21 cellular contexts compared by ENCODE assay signal in the genomic region with DNA sequence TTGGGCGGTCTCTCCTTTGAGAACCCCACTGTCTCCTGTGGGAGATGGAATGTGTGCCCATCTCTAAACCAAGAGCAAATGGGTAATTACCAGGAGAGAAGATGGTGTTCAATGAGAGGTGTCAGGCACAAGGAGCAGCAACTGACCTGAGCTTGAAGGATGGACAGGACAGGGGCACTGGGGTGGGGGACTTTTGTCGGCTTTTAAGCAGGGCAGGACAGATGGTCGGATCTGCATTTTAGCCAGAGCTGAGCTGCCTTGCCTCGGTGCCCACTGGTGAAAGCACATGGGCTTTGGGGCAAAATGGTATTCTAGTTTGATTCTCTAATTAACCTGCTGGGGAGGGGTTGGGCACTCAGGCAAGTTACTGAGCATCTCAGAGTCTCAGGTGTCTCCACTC.
A peak's percentile ranks its signal among the peaks of the same experiment; 100 is the strongest.
DNase-seq lines count a peak whose midpoint lies in the region; ATAC-seq and TF ChIP-seq lines count a peak whose summit lies in the region.
"Had no signal": no experiment of that assay in that cellular context is flagged by ENCODE, and none has a peak within 500 bp of the region (broad histone marks: within the 10 kb centered on the region; RNA-seq: fewer than 3 reads in every experiment).

No MANE protein-coding gene starts in this region.

- H3K4me3 Mint-ChIP-seq in chondrocyte (ENCODE audit: unreplicated experiment) (no peak overlapping the region), nephron progenitor cell (peak overlapping the region; percentile 71)

- H3K27ac ChIP-seq in right atrium auricular region, result no peak overlapping the region
- H3K27ac ChIP-seq: SJSA1 had no signal

- H3K9me3 Mint-ChIP-seq in chondrocyte (ENCODE audit: low read depth), result no peaks in the 10 kb centered on the region
- no peaks in the 10 kb centered on the region for H3K9me3 Mint-ChIP-seq in nephron progenitor cell
- H3K9me3 Mint-ChIP-seq: H9 had no signal

- no peaks in the 10 kb centered on the region for H3K36me3 Mint-ChIP-seq in chondrocyte (ENCODE audit: low read depth)
- H3K36me3 Mint-ChIP-seq in nephron progenitor cell (ENCODE audit: low read depth), result no peaks in the 10 kb centered on the region
- H3K36me3 Mint-ChIP-seq: CD4-positive, CD25-positive, alpha-beta regulatory T cell had no signal

- H3K27me3 Mint-ChIP-seq in chondrocyte (ENCODE audit: low read depth) (peaks cover 49% of the 10 kb centered on the region), nephron progenitor cell (ENCODE audit: low read depth, poor library complexity) (peaks cover 91% of the 10 kb centered on the region)

- peak; percentile 53 for DNase-seq in cardiac septum (ENCODE audit: low spot score)
- DNase-seq in right atrium auricular region (ENCODE audit: low spot score), result no peak
- DNase-seq in chondrocyte (ENCODE audit: low spot score), result peak; percentile 42
- no peak for DNase-seq in nephron progenitor cell
- DNase-seq in dedifferentiated amniotic fluid mesenchymal stem cell (ENCODE audit: extremely low spot score), result no peak
- DNase-seq in T1000 (lab: John Stamatoyannopoulos, UW), result no peak
- DNase-seq: CD4-positive, CD25-positive, alpha-beta regulatory T cell; DMS53; H9; Kasumi-1; MV-4-11; NCI-H1105; NCI-H1436 treated with DMSO at 0.1 percent for 48 hours; NCI-H187 treated with DMSO at 0.1 percent for 48 hours; NCI-H524; NCI-H774; PC-3; Right ventricle myocardium superior had no signal

- no peak for ATAC-seq in HG03378 (IDR thresholded peaks at IDR 0.05; ENCODE audit: unreplicated experiment)

- no peaks in the 10 kb centered on the region for H3K36me3 ChIP-seq in right atrium auricular region
- H3K36me3 ChIP-seq: SJSA1 had no signal

- no peak for TF ChIP-seq CTCF in right atrium auricular region (IDR thresholded peaks at IDR 0.05)
- no peak for TF ChIP-seq CTCF in chondrocyte (IDR thresholded peaks at IDR 0.05)
- no peak for TF ChIP-seq CTCF in nephron progenitor cell (IDR thresholded peaks at IDR 0.05)

- H3K4me1 Mint-ChIP-seq in chondrocyte (ENCODE audit: low read depth) (peaks cover 17% of the 10 kb centered on the region), nephron progenitor cell (peaks cover 37% of the 10 kb centered on the region)

- no peak overlapping the region for H3K4me3 ChIP-seq in right atrium auricular region
- H3K4me3 ChIP-seq: K562, SJSA1 had no signal

- no peaks in the 10 kb centered on the region for H3K9me3 ChIP-seq in right atrium auricular region

- no peaks in the 10 kb centered on the region for H3K27me3 ChIP-seq in right atrium auricular region

- intact Hi-C loops in cardiac septum (cut with DNase I), result no loop called here

- peaks cover 0 to 14% of the 10 kb centered on the region in 2 donors for H3K4me1 ChIP-seq in right atrium auricular region

- H3K27ac Mint-ChIP-seq in chondrocyte (ENCODE audit: unreplicated experiment) (no peak overlapping the region), nephron progenitor cell (no peak overlapping the region)
- H3K27ac Mint-ChIP-seq: CD4-positive, CD25-positive, alpha-beta regulatory T cell had no signal

Comparison
In these comparisons a context has a peak if more than half of its experiments do, and no peak if none do; other contexts are left out.
1. DNase-seq: peak in cardiac septum (single experiment) and chondrocyte (single experiment); none in right atrium auricular region (single experiment), nephron progenitor cell (single experiment), dedifferentiated amniotic fluid mesenchymal stem cell (single experiment) and T1000 (single experiment).